ENCODE assay signal across 10 cellular contexts in genomic region chr19:41126765-41127203, GRCh38. TPM values are rescaled to one million over a fixed set of nuclear protein-coding genes. Genes with fewer than 3 reads are reported as not detected.
DNase-seq lines count a peak whose midpoint lies in the region; ATAC-seq and TF ChIP-seq lines count a peak whose summit lies in the region.
"Not testable (repeated sequence)": the region's sequence is repeated elsewhere in the genome, so short reads cannot be mapped to it uniquely, and the experiment has no call there.
"Had no signal": no experiment of that assay in that cellular context is flagged by ENCODE, and none has a peak within 500 bp of the region (broad histone marks: within the 10 kb centered on the region; RNA-seq: fewer than 3 reads in every experiment).

No MANE protein-coding gene starts in this region.

- H3K27ac Mint-ChIP-seq in immature natural killer cell, result peak overlapping the region; percentile 7 to 98 (median 92)

- H3K27me3 Mint-ChIP-seq in immature natural killer cell (ENCODE audit: low read depth in 3 of 3), result peaks cover 5 to 14% (median 13%) of the 10 kb centered on the region in 3 donors

- TF ChIP-seq CTCF in GM06990 (IDR thresholded peaks at IDR 0.05; ENCODE audit: insufficient read depth, low read length, poor library complexity, severe bottlenecking) (peak; percentile 53), upper lobe of right lung (IDR thresholded peaks at IDR 0.05) (peak; percentile 74)

- H3K4me3 ChIP-seq in GM06990 (replicated peaks; ENCODE audit: low read depth, low read length); upper lobe of right lung: not testable (repeated sequence)

- H3K27ac ChIP-seq in upper lobe of right lung, result not testable (repeated sequence)

- ATAC-seq in upper lobe of right lung, result peak; percentile 21

- not testable (repeated sequence) for H3K36me3 Mint-ChIP-seq in immature natural killer cell

- DNase-seq in GM06990 (ENCODE audit: extremely low read depth, insufficient read length); upper lobe of right lung: not testable (repeated sequence)
- DNase-seq in MV-4-11 (lab: John Stamatoyannopoulos, UW) (peak; percentile 9), T-helper 22 cell (ENCODE audit: low read depth) (peak; percentile 34), immature natural killer cell (peak; percentile 54 to 62 (median 57)), posterior vena cava (ENCODE audit: low spot score) (peak; percentile 24)
- DNase-seq in activated effector memory CD4-positive, alpha-beta T cell treated with Interleukin-2 at 50 U/mL for 16 hours, result peak; percentile 18
- DNase-seq in effector CD4-positive, alpha-beta T cell, result peak; percentile 52

- intact Hi-C loops in posterior vena cava (cut with DNase I); upper lobe of right lung (cut with DNase I): not testable (repeated sequence)

- H3K36me3 ChIP-seq in GM06990 (ENCODE audit: control insufficient read depth, insufficient read depth, low read length); upper lobe of right lung: not testable (repeated sequence)

- H3K4me1 Mint-ChIP-seq in immature natural killer cell, result peaks cover 33 to 43% of the 10 kb centered on the region in 2 donors

- not testable (repeated sequence) for H3K9me3 ChIP-seq in upper lobe of right lung

- H3K27me3 ChIP-seq in GM06990 (replicated peaks; ENCODE audit: control insufficient read depth, insufficient read depth, low read length); upper lobe of right lung: not testable (repeated sequence)

- not testable (repeated sequence) for H3K4me1 ChIP-seq in upper lobe of right lung

- H3K9me3 Mint-ChIP-seq in immature natural killer cell, result not testable (repeated sequence)

- peak overlapping the region in 2 of 5 donors; percentile 48 to 61 for H3K4me3 Mint-ChIP-seq in immature natural killer cell

RNA-seq across cellular contexts. Expression of gene CYP2F1, which starts 12.6 kb away (rescaled TPM):
- polyA plus RNA-seq in immature natural killer cell, result not detected
- total RNA-seq in posterior vena cava (not detected), upper lobe of right lung (not detected)
- total RNA-seq: natural killer cell treated with Interleukin-12 subunit alpha and Interleukin-12 subunit beta and Interleukin-15 and Interleukin-18, amount 100 ng/mL, for 72 hours had no signal

RNA-seq across cellular contexts. Expression of gene CYP2A13, which starts 38.5 kb away (rescaled TPM):
- polyA plus RNA-seq in immature natural killer cell, result not detected
- total RNA-seq in posterior vena cava (not detected), upper lobe of right lung (not detected)
- total RNA-seq: natural killer cell treated with Interleukin-12 subunit alpha and Interleukin-12 subunit beta and Interleukin-15 and Interleukin-18, amount 100 ng/mL, for 72 hours had no signal
- polyA plus RNA-seq: esophagus had no signal
